13 cellular contexts compared by ENCODE assay signal in genomic region chr12:63208956-63209355, GRCh38. TPM values are rescaled to one million over a fixed set of nuclear protein-coding genes. Genes with fewer than 3 reads are reported as not detected.
DNase-seq lines count a peak whose midpoint lies in the region; ATAC-seq and TF ChIP-seq lines count a peak whose summit lies in the region.
"Had no signal": no experiment of that assay in that cellular context is flagged by ENCODE, and none has a peak within 500 bp of the region (broad histone marks: within the 10 kb centered on the region; RNA-seq: fewer than 3 reads in every experiment).

No MANE protein-coding gene starts in this region.

- ATAC-seq in left colon: no peak
- ATAC-seq: A549 had no signal

- TF ChIP-seq CTCF in astrocyte of the cerebellum (IDR thresholded peaks at IDR 0.05; ENCODE audit: low read depth, low read length, missing control alignments): no peak
- no peak for TF ChIP-seq CTCF in retinal pigment epithelial cell (conservative IDR thresholded peaks at IDR 0.05; ENCODE audit: low read depth, low read length)

- peak; percentile 0 for DNase-seq in astrocyte of the cerebellum (ENCODE audit: low read depth)
- DNase-seq in iris pigment epithelial cell (ENCODE audit: low read depth): peak; percentile 28
- DNase-seq in retinal pigment epithelial cell (ENCODE audit: low read depth): peak; percentile 89
- no peak for DNase-seq in DMS 273 treated with DMSO at 0.1 percent for 48 hours (lab: John Stamatoyannopoulos, UW)
- DNase-seq in left colon: no peak
- DNase-seq in NCI-H146 treated with DMSO at 0.1 percent for 48 hours (lab: John Stamatoyannopoulos, UW; ENCODE audit: unreplicated experiment): no peak
- DNase-seq: BE2C; CD4-positive, alpha-beta memory T cell; DMS153; DND-41; GF-D8; GM23248 had no signal

- intact Hi-C loops in left colon (cut with DNase I, micrococcal nuclease): no loop called here

- in situ Hi-C loops in astrocyte of the cerebellum (cut with HindIII; ENCODE audit: low sequenced_read_pairs): no loop called here

- H3K4me3 ChIP-seq in astrocyte of the cerebellum (ENCODE audit: low read depth, low read length) (no peak overlapping the region), retinal pigment epithelial cell (ENCODE audit: low read length) (no peak overlapping the region)
- H3K4me3 ChIP-seq: A549, GM23248 had no signal

RNA-seq across cellular contexts. Expression of gene AVPR1A, which starts 58.0 kb away (rescaled TPM):
- under 1 TPM; 0.40 to 0.84 TPM for total RNA-seq in left colon
- total RNA-seq: CD4-positive, alpha-beta memory T cell; GM23248 had no signal

Comparison
In these comparisons a context has a peak if more than half of its experiments do, and no peak if none do; other contexts are left out.
1. DNase-seq: peak in astrocyte of the cerebellum (single experiment), iris pigment epithelial cell (single experiment) and retinal pigment epithelial cell (single experiment); none in DMS 273 treated with DMSO at 0.1 percent for 48 hours (single experiment), left colon (0 of 2) and NCI-H146 treated with DMSO at 0.1 percent for 48 hours (single experiment).